Comparison of ENCODE assay signal across 27 cellular contexts in the genomic region with DNA sequence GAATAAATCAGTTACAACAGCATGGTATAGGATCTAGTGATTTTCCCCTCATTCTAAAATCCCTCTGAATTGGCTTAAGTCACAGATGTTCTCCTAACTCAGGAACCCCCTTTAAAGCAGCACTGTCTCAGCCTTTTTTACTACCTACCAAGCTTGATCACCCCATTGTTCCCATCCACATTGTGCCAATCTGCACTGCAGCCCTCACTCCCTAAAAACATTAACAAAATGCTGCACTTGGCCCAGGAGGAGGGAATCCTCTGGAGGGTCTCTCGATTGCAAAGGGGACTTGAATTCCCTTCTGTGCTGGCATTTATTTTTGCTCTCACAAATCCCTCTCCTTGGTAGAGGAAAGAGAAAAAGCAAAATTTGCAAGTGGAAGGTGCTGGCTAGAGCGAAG.
"Had no signal": no experiment of that assay in that cellular context is flagged by ENCODE, and none has a peak within 500 bp of the region (broad histone marks: within the 10 kb centered on the region; RNA-seq: fewer than 3 reads in every experiment).

No MANE protein-coding gene starts in this region.

- H3K27ac ChIP-seq: ovary, parathyroid adenoma, psoas muscle, right lobe of liver, sigmoid colon, stomach, thoracic aorta, thyroid gland, tibial nerve, upper lobe of left lung, vagina had no signal

- ATAC-seq: natural killer cell treated with Interleukin-12 subunit alpha and Interleukin-12 subunit beta and Interleukin-15 and Interleukin-18, amount 100 ng/mL, for 72 hours; psoas muscle; right cardiac atrium; right lobe of liver; stimulated activated effector memory CD8-positive, alpha-beta T cell treated with anti-CD3 and anti-CD28 coated beads, Interleukin-12 subunit alpha, Interleukin-12 subunit beta, amount 100 ng/mL, for 72 hours; stimulated activated naive B cell treated with anti-CD40 and anti-IgM and Interleukin-4, amounts not matched to agents 10 μg/mL and 1 μg/mL and 100 μg/mL, for 72 hours had no signal

- H3K9me3 Mint-ChIP-seq: nephron progenitor cell; neural crest cell; stimulated activated naive B cell treated with anti-CD40 and anti-IgM and Interleukin-4, amounts not matched to agents 10 μg/mL and 1 μg/mL and 100 μg/mL, for 72 hours; stimulated activated naive CD8-positive, alpha-beta T cell treated with anti-CD3 and anti-CD28 coated beads, Interleukin-15, Interleukin-2, amounts not matched to agents 100 ng/mL and 50 ng/mL, for 24 hours had no signal

- H3K27ac Mint-ChIP-seq: natural killer cell treated with Interleukin-12 subunit alpha and Interleukin-12 subunit beta and Interleukin-15 and Interleukin-18, amount 100 ng/mL, for 72 hours; nephron progenitor cell; progenitor cell of endocrine pancreas; stimulated activated effector memory CD8-positive, alpha-beta T cell treated with anti-CD3 and anti-CD28 coated beads, Interleukin-12 subunit alpha, Interleukin-12 subunit beta, amount 100 ng/mL, for 72 hours; stimulated activated naive B cell treated with anti-CD40 and anti-IgM and Interleukin-4, amounts not matched to agents 10 μg/mL and 1 μg/mL and 100 μg/mL, for 72 hours; stimulated activated naive CD8-positive, alpha-beta T cell treated with anti-CD3 and anti-CD28 coated beads, Interleukin-15, Interleukin-2, amounts not matched to agents 100 ng/mL and 50 ng/mL, for 24 hours had no signal

- H3K27me3 ChIP-seq: ovary, right lobe of liver, sigmoid colon, stomach, thyroid gland, tibial nerve, upper lobe of left lung, vagina had no signal

- H3K79me2 ChIP-seq: parathyroid adenoma had no signal

- H3K4me1 Mint-ChIP-seq: nephron progenitor cell; stimulated activated effector memory CD8-positive, alpha-beta T cell treated with anti-CD3 and anti-CD28 coated beads, Interleukin-12 subunit alpha, Interleukin-12 subunit beta, amount 100 ng/mL, for 72 hours; stimulated activated naive B cell treated with anti-CD40 and anti-IgM and Interleukin-4, amounts not matched to agents 10 μg/mL and 1 μg/mL and 100 μg/mL, for 72 hours had no signal

- H3K4me1 ChIP-seq: parathyroid adenoma, psoas muscle, sigmoid colon, stomach, thyroid gland, tibial nerve, upper lobe of left lung, vagina had no signal

- H2AFZ ChIP-seq: parathyroid adenoma had no signal

- H3K36me3 ChIP-seq: ovary, right lobe of liver, sigmoid colon, stomach, thoracic aorta, thyroid gland, tibial nerve, upper lobe of left lung, vagina had no signal

- H3K9ac ChIP-seq: parathyroid adenoma had no signal

- H3K9me3 ChIP-seq: ovary, psoas muscle, right lobe of liver, sigmoid colon, stomach, thoracic aorta, thyroid gland, tibial nerve, upper lobe of left lung, vagina had no signal

- H3K36me3 Mint-ChIP-seq: natural killer cell treated with Interleukin-12 subunit alpha and Interleukin-12 subunit beta and Interleukin-15 and Interleukin-18, amount 100 ng/mL, for 72 hours; stimulated activated effector memory CD8-positive, alpha-beta T cell treated with anti-CD3 and anti-CD28 coated beads, Interleukin-12 subunit alpha, Interleukin-12 subunit beta, amount 100 ng/mL, for 72 hours; stimulated activated naive B cell treated with anti-CD40 and anti-IgM and Interleukin-4, amounts not matched to agents 10 μg/mL and 1 μg/mL and 100 μg/mL, for 72 hours had no signal

- H3K4me3 Mint-ChIP-seq: natural killer cell treated with Interleukin-12 subunit alpha and Interleukin-12 subunit beta and Interleukin-15 and Interleukin-18, amount 100 ng/mL, for 72 hours; nephron progenitor cell; neural crest cell; stimulated activated effector memory CD8-positive, alpha-beta T cell treated with anti-CD3 and anti-CD28 coated beads, Interleukin-12 subunit alpha, Interleukin-12 subunit beta, amount 100 ng/mL, for 72 hours; stimulated activated naive B cell treated with anti-CD40 and anti-IgM and Interleukin-4, amounts not matched to agents 10 μg/mL and 1 μg/mL and 100 μg/mL, for 72 hours; stimulated activated naive CD8-positive, alpha-beta T cell treated with anti-CD3 and anti-CD28 coated beads, Interleukin-15, Interleukin-2, amounts not matched to agents 100 ng/mL and 50 ng/mL, for 24 hours had no signal

- DNase-seq: nephron progenitor cell; occipital lobe; ovary; posterior cingulate gyrus; psoas muscle; right cardiac atrium; right lobe of liver; sigmoid colon; small intestine; stimulated activated CD4-positive, alpha-beta T cell treated with anti-CD3 and anti-CD28 coated beads, Interleukin-15, amount 100 ng/mL, for 24 hours; stimulated activated CD4-positive, alpha-beta T cell treated with anti-CD3 and anti-CD28 coated beads, Interleukin-2, amount 100 ng/mL, for 24 hours; stimulated activated CD4-positive, alpha-beta T cell treated with anti-CD3 and anti-CD28 coated beads, Interleukin-2, amount 100 ng/mL, for 48 hours; stimulated activated CD4-positive, alpha-beta T cell treated with anti-CD3 and anti-CD28 coated beads, Interleukin-4, amount 100 ng/mL, for 24 hours; stimulated activated naive B cell treated with anti-CD40 and anti-IgM and Interleukin-4, amounts not matched to agents 10 μg/mL and 1 μg/mL and 100 μg/mL, for 72 hours; stimulated activated naive CD4-positive, alpha-beta T cell treated with Interleukin-2 at 50 U/mL for 16 hours; stomach; thyroid gland; upper lobe of left lung had no signal

- H3K27me3 Mint-ChIP-seq: natural killer cell treated with Interleukin-12 subunit alpha and Interleukin-12 subunit beta and Interleukin-15 and Interleukin-18, amount 100 ng/mL, for 72 hours; progenitor cell of endocrine pancreas; stimulated activated naive B cell treated with anti-CD40 and anti-IgM and Interleukin-4, amounts not matched to agents 10 μg/mL and 1 μg/mL and 100 μg/mL, for 72 hours; stimulated activated naive CD8-positive, alpha-beta T cell treated with anti-CD3 and anti-CD28 coated beads, Interleukin-15, Interleukin-2, amounts not matched to agents 100 ng/mL and 50 ng/mL, for 24 hours had no signal

- H3K4me3 ChIP-seq: ovary, psoas muscle, right lobe of liver, sigmoid colon, stomach, thoracic aorta, thyroid gland, tibial nerve, upper lobe of left lung, vagina had no signal
